1 cellular context compared by ENCODE assay signal in genomic region chr20:35146922-35147574, GRCh38.
TF ChIP-seq lines count a peak whose summit lies in the region.

Gene EDEM2 (minus strand): TSS chr20:35147336. CDS start chr20:35147258, 78 bp downstream.

TF ChIP-seq in HEK293, 187 proteins besides CTCF, POLR2A, EP300 and RAD21 (continued from another document and continues in another):
- TF ChIP-seq ZNF394 (tag by site-specific recombination; IDR thresholded peaks at IDR 0.05; ENCODE audit: borderline replicate concordance) (peak; percentile 63; the same call in 1 of the 2 replicates), ZNF148 (tag by site-specific recombination; IDR thresholded peaks at IDR 0.05; ENCODE audit: borderline replicate concordance) (0 out of 2 replicates have a peak, but pooled peaks have one; percentile 44), ZNF423 (tag by site-specific recombination; IDR thresholded peaks at IDR 0.05) (no peak), ZNF398 (tag by site-specific recombination; IDR thresholded peaks at IDR 0.05) (no peak), ZNF335 (tag by site-specific recombination; conservative IDR thresholded peaks at IDR 0.05) (peak; percentile 98), ZNF624 (tag by site-specific recombination; IDR thresholded peaks at IDR 0.05) (no peak), PBX3 (CRISPR knock-in tag; IDR thresholded peaks at IDR 0.05) (0 out of 2 replicates have a peak, but pooled peaks have one; percentile 50), ZNF785 (tag by site-specific recombination; IDR thresholded peaks at IDR 0.05) (no peak), KLF10 (tag by site-specific recombination; IDR thresholded peaks at IDR 0.05) (0 out of 2 replicates have a peak, but pooled peaks have one; percentile 17), ZIC2 (tag by site-specific recombination; IDR thresholded peaks at IDR 0.05) (0 out of 2 replicates have a peak, but pooled peaks have one; percentile 15), REPIN1 (tag by site-specific recombination; IDR thresholded peaks at IDR 0.05; ENCODE audit: low read depth) (no peak), ZNF629 (tag by site-specific recombination; IDR thresholded peaks at IDR 0.05) (0 out of 2 replicates have a peak, but pooled peaks have one; percentile 31), TCF7L2 (IDR thresholded peaks at IDR 0.05; ENCODE audit: borderline replicate concordance, low read depth, low read length) (no peak), KLF9 (tag by site-specific recombination; IDR thresholded peaks at IDR 0.05; ENCODE audit: low read depth) (peak; percentile 72), PRDM2 (tag by site-specific recombination; IDR thresholded peaks at IDR 0.05; ENCODE audit: borderline replicate concordance) (no peak), BCL6B (tag by site-specific recombination; IDR thresholded peaks at IDR 0.05) (no peak), GLIS2 (tag by site-specific recombination; IDR thresholded peaks at IDR 0.05) (peak; percentile 52; the same call in 1 of the 2 replicates), ZNF155 (tag by site-specific recombination; IDR thresholded peaks at IDR 0.05) (no peak), ZBTB11 (tag by site-specific recombination; conservative IDR thresholded peaks at IDR 0.05; ENCODE audit: low read depth) (peak; percentile 76), KLF16 (tag by site-specific recombination; IDR thresholded peaks at IDR 0.05) (0 out of 2 replicates have a peak, but pooled peaks have one; percentile 30), ZNF501 (tag by site-specific recombination; IDR thresholded peaks at IDR 0.05) (no peak), ZNF26 (tag by site-specific recombination; IDR thresholded peaks at IDR 0.05) (no peak), MZF1 (tag by site-specific recombination; IDR thresholded peaks at IDR 0.05; ENCODE audit: borderline replicate concordance) (no peak), FEZF1 (tag by site-specific recombination; IDR thresholded peaks at IDR 0.05) (no peak), ZBTB7A (tag by site-specific recombination; IDR thresholded peaks at IDR 0.05; ENCODE audit: low read depth) (0 out of 2 replicates have a peak, but pooled peaks have one; percentile 28), GLI4 (tag by site-specific recombination; IDR thresholded peaks at IDR 0.05) (no peak), ZNF837 (tag by site-specific recombination; IDR thresholded peaks at IDR 0.05) (no peak), ZNF24 (tag by site-specific recombination; IDR thresholded peaks at IDR 0.05) (peak; percentile 37; the same call in 1 of the 2 replicates), TSHZ1 (tag by site-specific recombination; IDR thresholded peaks at IDR 0.05; ENCODE audit: borderline replicate concordance) (0 out of 2 replicates have a peak, but pooled peaks have one; percentile 8), ZXDB (tag by site-specific recombination; IDR thresholded peaks at IDR 0.05) (peak; percentile 89), ZNF169 (tag by site-specific recombination; IDR thresholded peaks at IDR 0.05) (no peak), SP3 (tag by site-specific recombination; IDR thresholded peaks at IDR 0.05) (peak; percentile 79), ZNF585B (tag by site-specific recombination; IDR thresholded peaks at IDR 0.05) (no peak), KLF7 (tag by site-specific recombination; IDR thresholded peaks at IDR 0.05; ENCODE audit: borderline replicate concordance) (no peak), ZNF76 (tag by site-specific recombination; IDR thresholded peaks at IDR 0.05; ENCODE audit: borderline replicate concordance, low read depth) (peak; percentile 97), ZNF600 (tag by site-specific recombination; IDR thresholded peaks at IDR 0.05) (peak; percentile 90; the same call in 1 of the 2 replicates)
